ENCODE assay signal across 1 cellular context in the genomic region with DNA sequence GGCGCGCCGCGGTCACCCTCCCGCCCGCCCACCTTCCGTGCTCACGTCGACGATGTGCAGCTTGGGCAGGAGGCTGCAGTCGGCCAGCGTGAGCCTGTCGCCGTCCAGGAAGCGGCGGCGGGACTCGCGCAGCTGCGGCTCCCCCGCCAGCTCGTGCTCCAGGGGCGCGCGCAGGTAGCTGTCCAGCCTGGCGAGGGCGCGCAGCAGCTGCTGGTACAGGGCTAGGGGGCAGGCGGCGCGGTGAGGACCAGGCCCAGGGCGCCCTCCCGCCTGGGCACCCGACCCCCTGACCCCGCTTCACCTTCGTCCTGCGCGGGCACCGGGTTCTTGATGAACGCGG.
TF ChIP-seq lines count a peak whose summit lies in the region.

No MANE protein-coding gene starts in this region.

TF ChIP-seq in HepG2, 621 proteins besides CTCF, POLR2A, EP300 and RAD21:
- TF ChIP-seq MEF2D (CRISPR knock-in tag; IDR thresholded peaks at IDR 0.05) = no peak
- TF ChIP-seq POLR2AphosphoS2 (IDR thresholded peaks at IDR 0.05; ENCODE audit: low read depth, low read length) = no peak
- no peak for TF ChIP-seq MEIS2 (CRISPR knock-in tag; IDR thresholded peaks at IDR 0.05)
- no peak for TF ChIP-seq ZNF350 (CRISPR knock-in tag; IDR thresholded peaks at IDR 0.05; ENCODE audit: borderline replicate concordance, low read depth)
- no peak for TF ChIP-seq NFYC (CRISPR knock-in tag; IDR thresholded peaks at IDR 0.05)
- no peak for TF ChIP-seq ZNF768 (CRISPR knock-in tag; IDR thresholded peaks at IDR 0.05)
- no peak for TF ChIP-seq ZKSCAN1 (IDR thresholded peaks at IDR 0.05; ENCODE audit: low read length)
- no peak for TF ChIP-seq PAX8 (CRISPR knock-in tag; IDR thresholded peaks at IDR 0.05; ENCODE audit: borderline replicate concordance)
- no peak for TF ChIP-seq ZNF570 (CRISPR knock-in tag; IDR thresholded peaks at IDR 0.05; ENCODE audit: borderline replicate concordance)
- TF ChIP-seq KMT2B (CRISPR knock-in tag; IDR thresholded peaks at IDR 0.05) = no peak
- no peak for TF ChIP-seq RFXAP (CRISPR knock-in tag; IDR thresholded peaks at IDR 0.05; ENCODE audit: borderline replicate concordance)
